Comparison of ENCODE assay signal across 8 cellular contexts in genomic region chr7:7192798-7193788, GRCh38. TPM values are rescaled to one million over a fixed set of nuclear protein-coding genes. Genes with fewer than 3 reads are reported as not detected.
A peak's percentile ranks its signal among the peaks of the same experiment; 100 is the strongest.
DNase-seq lines count a peak whose midpoint lies in the region; ATAC-seq, FAIRE-seq and TF ChIP-seq lines count a peak whose summit lies in the region.
"Not testable (repeated sequence)": the region's sequence is repeated elsewhere in the genome, so short reads cannot be mapped to it uniquely, and the experiment has no call there.

No MANE protein-coding gene starts in this region.

- H3K27me3 Mint-ChIP-seq in CD4-positive, CD25-positive, alpha-beta regulatory T cell; activated CD4-positive, alpha-beta T cell treated with anti-CD3 and anti-CD28 coated beads, Interleukin-2, amount 10 ng/mL, durations not matched to agents 24 days and 14 days; activated T-cell treated with anti-CD3 and anti-CD28 coated beads, Interleukin-2, amount 50 U/mL, for 72 hours (ENCODE audit: low read depth); activated naive CD8-positive, alpha-beta T cell treated with anti-CD3 and anti-CD28 coated beads for 36 hours; endodermal cell (ENCODE audit: insufficient read depth): not testable (repeated sequence)

- not testable (repeated sequence) for H3K36me3 Mint-ChIP-seq in CD4-positive, CD25-positive, alpha-beta regulatory T cell
- H3K36me3 Mint-ChIP-seq in activated CD4-positive, alpha-beta T cell treated with anti-CD3 and anti-CD28 coated beads, Interleukin-2, amount 10 ng/mL, durations not matched to agents 24 days and 14 days (ENCODE audit: low read depth) = peaks cover 58% of the 10 kb centered on the region
- H3K36me3 Mint-ChIP-seq in activated T-cell treated with anti-CD3 and anti-CD28 coated beads, Interleukin-2, amount 50 U/mL, for 72 hours (ENCODE audit: insufficient read depth in 2 of 2) = peaks cover 9 to 15% of the 10 kb centered on the region in 2 donors
- peaks cover 47% of the 10 kb centered on the region for H3K36me3 Mint-ChIP-seq in activated naive CD8-positive, alpha-beta T cell treated with anti-CD3 and anti-CD28 coated beads for 36 hours
- H3K36me3 Mint-ChIP-seq in endodermal cell (ENCODE audit: low read depth) = peaks cover 58% of the 10 kb centered on the region
- H3K36me3 Mint-ChIP-seq in stimulated activated effector memory CD8-positive, alpha-beta T cell treated with anti-CD3 and anti-CD28 coated beads, Interleukin-12 subunit alpha, Interleukin-12 subunit beta, amount 100 ng/mL, for 72 hours = peaks cover 13% of the 10 kb centered on the region

- H3K27me3 ChIP-seq in CD4-positive, CD25-positive, alpha-beta regulatory T cell (ENCODE audit: control insufficient read depth, insufficient read depth, low read length); endodermal cell (ENCODE audit: control insufficient read depth, insufficient read depth, low read length, poor library complexity, severe bottlenecking): not testable (repeated sequence)

- WGBS in endodermal cell (ENCODE audit: insufficient coverage in 1 of 2, insufficient read length in 1 of 2), 2 experiments = 86 to 94% methylated on average over 1 to 4 of the region's 4 CpGs

- intact Hi-C loops in activated CD4-positive, alpha-beta T cell treated with anti-CD3 and anti-CD28 coated beads, Interleukin-2, amount 10 ng/mL, durations not matched to agents 24 days and 14 days (cut with micrococcal nuclease) = loop anchor here (1.0 kb wide), 2 partner anchors 8 to 9 kb away; no protein-coding TSS in a partner anchor

- not testable (repeated sequence) for ATAC-seq in CD4-positive, CD25-positive, alpha-beta regulatory T cell (ENCODE audit: low read depth in 2 of 2); stimulated activated effector memory CD8-positive, alpha-beta T cell treated with anti-CD3 and anti-CD28 coated beads, Interleukin-12 subunit alpha, Interleukin-12 subunit beta, amount 100 ng/mL, for 72 hours
- peak; percentile 30 to 34 for ATAC-seq in activated T-cell treated with anti-CD3 and anti-CD28 coated beads, Interleukin-2, amount 50 U/mL, for 72 hours (replicated peaks in 1 of 2)

- H3K4me1 Mint-ChIP-seq in CD4-positive, CD25-positive, alpha-beta regulatory T cell = peaks cover 26 to 61% (median 49%) of the 10 kb centered on the region in 4 donors
- H3K4me1 Mint-ChIP-seq in activated CD4-positive, alpha-beta T cell treated with anti-CD3 and anti-CD28 coated beads, Interleukin-2, amount 10 ng/mL, durations not matched to agents 24 days and 14 days = peaks cover 39% of the 10 kb centered on the region
- H3K4me1 Mint-ChIP-seq in activated T-cell treated with anti-CD3 and anti-CD28 coated beads, Interleukin-2, amount 50 U/mL, for 72 hours (ENCODE audit: low read depth) = peaks cover 41% of the 10 kb centered on the region
- H3K4me1 Mint-ChIP-seq in activated naive CD8-positive, alpha-beta T cell treated with anti-CD3 and anti-CD28 coated beads for 36 hours = peaks cover 57% of the 10 kb centered on the region
- H3K4me1 Mint-ChIP-seq in endodermal cell = peaks cover 22% of the 10 kb centered on the region
- peaks cover 39% of the 10 kb centered on the region for H3K4me1 Mint-ChIP-seq in stimulated activated effector memory CD8-positive, alpha-beta T cell treated with anti-CD3 and anti-CD28 coated beads, Interleukin-12 subunit alpha, Interleukin-12 subunit beta, amount 100 ng/mL, for 72 hours

- TF ChIP-seq CTCF in endodermal cell (conservative IDR thresholded peaks at IDR 0.05) = not testable (repeated sequence)

- FAIRE-seq in H54 (lab: Jason Lieb, UNC) = peak; percentile 69

- peaks cover 17% of the 10 kb centered on the region for H3K4me1 ChIP-seq in CD4-positive, CD25-positive, alpha-beta regulatory T cell (ENCODE audit: control insufficient read depth, insufficient read depth, low read length, poor library complexity, severe bottlenecking)
- not testable (repeated sequence) for H3K4me1 ChIP-seq in endodermal cell (ENCODE audit: control insufficient read depth, insufficient read depth, low read length)

- H3K27ac ChIP-seq in CD4-positive, CD25-positive, alpha-beta regulatory T cell (ENCODE audit: insufficient read depth, low read length, poor library complexity, severe bottlenecking); endodermal cell (ENCODE audit: low read depth, low read length): not testable (repeated sequence)

- H3K27ac Mint-ChIP-seq in CD4-positive, CD25-positive, alpha-beta regulatory T cell = peak overlapping the region; percentile 24 to 78 (median 70)
- H3K27ac Mint-ChIP-seq in activated CD4-positive, alpha-beta T cell treated with anti-CD3 and anti-CD28 coated beads, Interleukin-2, amount 10 ng/mL, durations not matched to agents 24 days and 14 days = peak overlapping the region; percentile 75
- peak overlapping the region; percentile 87 for H3K27ac Mint-ChIP-seq in activated T-cell treated with anti-CD3 and anti-CD28 coated beads, Interleukin-2, amount 50 U/mL, for 72 hours
- H3K27ac Mint-ChIP-seq in activated naive CD8-positive, alpha-beta T cell treated with anti-CD3 and anti-CD28 coated beads for 36 hours = peak overlapping the region; percentile 54
- H3K27ac Mint-ChIP-seq in endodermal cell; stimulated activated effector memory CD8-positive, alpha-beta T cell treated with anti-CD3 and anti-CD28 coated beads, Interleukin-12 subunit alpha, Interleukin-12 subunit beta, amount 100 ng/mL, for 72 hours: not testable (repeated sequence)

- H3K9ac ChIP-seq in endodermal cell (ENCODE audit: extremely low read depth, low read length, poor library complexity, severe bottlenecking) = not testable (repeated sequence)

- peak overlapping the region; percentile 47 for H3K4me3 ChIP-seq in CD4-positive, CD25-positive, alpha-beta regulatory T cell (ENCODE audit: low read depth, low read length)
- peak overlapping the region; percentile 17 for H3K4me3 ChIP-seq in endodermal cell (ENCODE audit: low read length)

- peaks cover 0 to 13% (median 0%) of the 10 kb centered on the region in 7 donors for H3K9me3 Mint-ChIP-seq in CD4-positive, CD25-positive, alpha-beta regulatory T cell
- H3K9me3 Mint-ChIP-seq in activated CD4-positive, alpha-beta T cell treated with anti-CD3 and anti-CD28 coated beads, Interleukin-2, amount 10 ng/mL, durations not matched to agents 24 days and 14 days = peaks cover 32% of the 10 kb centered on the region
- peaks cover 3 to 11% of the 10 kb centered on the region in 2 donors for H3K9me3 Mint-ChIP-seq in activated T-cell treated with anti-CD3 and anti-CD28 coated beads, Interleukin-2, amount 50 U/mL, for 72 hours
- H3K9me3 Mint-ChIP-seq in activated naive CD8-positive, alpha-beta T cell treated with anti-CD3 and anti-CD28 coated beads for 36 hours = peaks cover 31% of the 10 kb centered on the region
- peaks cover 54% of the 10 kb centered on the region for H3K9me3 Mint-ChIP-seq in endodermal cell
- H3K9me3 Mint-ChIP-seq in stimulated activated effector memory CD8-positive, alpha-beta T cell treated with anti-CD3 and anti-CD28 coated beads, Interleukin-12 subunit alpha, Interleukin-12 subunit beta, amount 100 ng/mL, for 72 hours = not testable (repeated sequence)

- not testable (repeated sequence) for TF ChIP-seq POLR2A in H54 (IDR thresholded peaks at IDR 0.05; ENCODE audit: low read depth, low read length)

- not testable (repeated sequence) for H3K36me3 ChIP-seq in CD4-positive, CD25-positive, alpha-beta regulatory T cell (ENCODE audit: control insufficient read depth, insufficient read depth, low read length)
- H3K36me3 ChIP-seq in endodermal cell (ENCODE audit: control insufficient read depth, insufficient read depth, low read length) = peaks cover 41% of the 10 kb centered on the region

- peak overlapping the region; percentile 28 to 67 (median 48) for H3K4me3 Mint-ChIP-seq in CD4-positive, CD25-positive, alpha-beta regulatory T cell
- H3K4me3 Mint-ChIP-seq in activated CD4-positive, alpha-beta T cell treated with anti-CD3 and anti-CD28 coated beads, Interleukin-2, amount 10 ng/mL, durations not matched to agents 24 days and 14 days = peak overlapping the region; percentile 65
- H3K4me3 Mint-ChIP-seq in activated T-cell treated with anti-CD3 and anti-CD28 coated beads, Interleukin-2, amount 50 U/mL, for 72 hours = peak overlapping the region; percentile 41 to 82
- peak overlapping the region; percentile 50 for H3K4me3 Mint-ChIP-seq in activated naive CD8-positive, alpha-beta T cell treated with anti-CD3 and anti-CD28 coated beads for 36 hours
- not testable (repeated sequence) for H3K4me3 Mint-ChIP-seq in endodermal cell
- H3K4me3 Mint-ChIP-seq in stimulated activated effector memory CD8-positive, alpha-beta T cell treated with anti-CD3 and anti-CD28 coated beads, Interleukin-12 subunit alpha, Interleukin-12 subunit beta, amount 100 ng/mL, for 72 hours = peak overlapping the region; percentile 6

- DNase-seq in CD4-positive, CD25-positive, alpha-beta regulatory T cell = peak in 1 of 3 donors; percentile 37
- not testable (repeated sequence) for DNase-seq in H54 (ENCODE audit: insufficient read length, low spot score); activated T-cell treated with anti-CD3 and anti-CD28 coated beads, Interleukin-2, amount 50 U/mL, for 72 hours; activated naive CD8-positive, alpha-beta T cell treated with anti-CD3 and anti-CD28 coated beads for 36 hours; endodermal cell; stimulated activated effector memory CD8-positive, alpha-beta T cell treated with anti-CD3 and anti-CD28 coated beads, Interleukin-12 subunit alpha, Interleukin-12 subunit beta, amount 100 ng/mL, for 72 hours (ENCODE audit: low spot score in 2 of 2)
- DNase-seq in NCI-H226 = peak; percentile 1
- DNase-seq in activated CD4-positive, alpha-beta T cell treated with anti-CD3 and anti-CD28 coated beads, Interleukin-2, amount 10 ng/mL, durations not matched to agents 24 days and 14 days = peak; percentile 69

- H3K9me3 ChIP-seq in CD4-positive, CD25-positive, alpha-beta regulatory T cell (ENCODE audit: control insufficient read depth in 2 of 2, low read length in 2 of 2) = not testable (repeated sequence)
- H3K9me3 ChIP-seq in endodermal cell (ENCODE audit: control insufficient read depth, low read length) = peaks cover 57% of the 10 kb centered on the region

RNA-seq across cellular contexts. Expression of gene C1GALT1, which starts 10.7 kb away (rescaled TPM):
- total RNA-seq in CD4-positive, CD25-positive, alpha-beta regulatory T cell = 36.8 TPM
- polyA plus RNA-seq in CD4-positive, CD25-positive, alpha-beta regulatory T cell = 10 to 100 TPM; 31.5 to 35.8 (median 33.9) TPM
- total RNA-seq in activated CD4-positive, alpha-beta T cell treated with anti-CD3 and anti-CD28 coated beads, Interleukin-2, amount 10 ng/mL, durations not matched to agents 24 days and 14 days = 37.2 and 39.3 TPM in 2 replicates
- 10 to 100 TPM; 31.0 to 31.8 TPM for total RNA-seq in activated T-cell treated with anti-CD3 and anti-CD28 coated beads, Interleukin-2, amount 50 U/mL, for 72 hours
- 10 to 100 TPM; 40.9 to 41.9 TPM for total RNA-seq in activated naive CD8-positive, alpha-beta T cell treated with anti-CD3 and anti-CD28 coated beads for 36 hours
- 100 to 1,000 TPM in 1 of 2 donors, 10 to 100 TPM in 1; 65.7 to 132 TPM for total RNA-seq in endodermal cell
- 38.2 TPM for polyA plus RNA-seq in endodermal cell (2013, experiment 1 of 2)
- polyA plus RNA-seq in endodermal cell (2013, experiment 2 of 2) = 48.4 TPM
